Comparison of ENCODE assay signal across 9 cellular contexts in the genomic region with DNA sequence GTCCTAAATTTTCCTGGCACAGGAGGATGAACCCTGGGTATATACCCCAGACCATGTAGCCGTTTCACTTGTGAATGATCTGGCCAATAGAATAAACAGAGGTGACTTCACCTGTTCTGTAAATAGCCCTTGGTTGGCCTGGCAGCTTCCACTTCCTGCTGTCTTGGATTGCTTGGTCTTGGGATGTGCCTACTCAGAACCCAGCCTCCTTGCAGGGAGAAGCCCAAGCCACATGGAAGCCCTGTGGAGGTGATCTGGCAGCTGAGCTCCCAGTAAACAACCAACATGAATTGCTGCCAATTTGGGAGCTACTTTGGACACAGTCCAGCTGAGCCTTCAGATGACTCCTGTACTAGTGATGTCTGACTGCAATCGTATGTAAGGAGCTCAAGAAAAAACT. TPM values are rescaled to one million over a fixed set of nuclear protein-coding genes. Genes with fewer than 3 reads are reported as not detected.
DNase-seq lines count a peak whose midpoint lies in the region; ATAC-seq and TF ChIP-seq lines count a peak whose summit lies in the region.
"Had no signal": no experiment of that assay in that cellular context is flagged by ENCODE, and none has a peak within 500 bp of the region (broad histone marks: within the 10 kb centered on the region; RNA-seq: fewer than 3 reads in every experiment).

No MANE protein-coding gene starts in this region.

- H3K27ac ChIP-seq in C4-2B (peak overlapping the region; percentile 73), OCI-LY7 (ENCODE audit: low read depth, low read length, poor library complexity, severe bottlenecking) (no peak overlapping the region)

- H3K4me3 ChIP-seq in MG63 (no peak overlapping the region), OCI-LY7 (ENCODE audit: low read depth, low read length, poor library complexity, severe bottlenecking) (no peak overlapping the region)

- peaks cover 53% of the 10 kb centered on the region for H3K4me1 ChIP-seq in OCI-LY7 (ENCODE audit: insufficient read depth, low read length, poor library complexity, severe bottlenecking)

- H3K36me3 ChIP-seq in MG63 (no peaks in the 10 kb centered on the region), OCI-LY7 (ENCODE audit: insufficient read depth, low read length) (no peaks in the 10 kb centered on the region)

- no peaks in the 10 kb centered on the region for H3K79me2 ChIP-seq in OCI-LY7 (ENCODE audit: insufficient read depth, low read depth, low read length)

- peak; percentile 50 for DNase-seq in MG63
- no peak for DNase-seq in OCI-LY7 (ENCODE audit: low spot score)
- no peak for DNase-seq in NOMO-1 treated with dmso at 0.1 percent for 144 hours (lab: John Stamatoyannopoulos, UW; ENCODE audit: unreplicated experiment)
- no peak for DNase-seq in Ammon's horn (ENCODE audit: low spot score)
- no peak for DNase-seq in activated CD4-positive, alpha-beta T cell treated with anti-CD3 and anti-CD28 coated beads for 1 hour

- H3K9me3 ChIP-seq in MG63 (no peaks in the 10 kb centered on the region), OCI-LY7 (ENCODE audit: low read length) (no peaks in the 10 kb centered on the region)

- TF ChIP-seq CTCF in C4-2B (conservative IDR thresholded peaks at IDR 0.05) (no peak), OCI-LY7 (conservative IDR thresholded peaks at IDR 0.05; ENCODE audit: low read length) (no peak)

- ATAC-seq in esophagus mucosa: peak; percentile 42
- no peak for ATAC-seq in GM18909 (IDR thresholded peaks at IDR 0.05; ENCODE audit: poor library complexity, unreplicated experiment)
- ATAC-seq: activated T-helper 17 cell treated with anti-CD3 and anti-CD28 coated beads, Interleukin-2, amount 50 U/mL, for 72 hours had no signal

- H3K4me2 ChIP-seq in OCI-LY7 (ENCODE audit: low read length): 0 out of 2 replicates have a peak overlapping the region, but pooled peaks have one; percentile 4

- CTCF ChIA-PET in OCI-LY7 (lab: Charles Lee; ENCODE audit: unreplicated experiment): no interaction called here

- no peaks in the 10 kb centered on the region for H4K20me1 ChIP-seq in OCI-LY7 (ENCODE audit: insufficient read depth, low read length)

- H3K27me3 ChIP-seq in MG63: no peaks in the 10 kb centered on the region

- peak overlapping the region; percentile 66; the same call in 1 of the 2 replicates for H2AFZ ChIP-seq in OCI-LY7 (ENCODE audit: low read length)

- POLR2A ChIA-PET in OCI-LY7 (lab: Charles Lee): interaction anchor here (1.1 to 6.1 kb wide), 10 partner anchors 8 to 78 kb away, joined by 3 to 47 read pairs (median 6); no protein-coding TSS in a partner anchor

- no peaks in the 10 kb centered on the region for H3K9me2 ChIP-seq in OCI-LY7 (ENCODE audit: insufficient read depth, low read length)

- no TSS peak for BruUV-seq in OCI-LY7 (replicated peaks; lab: Mats Ljungman, UMichigan)

- intact Hi-C loops in OCI-LY7 (cut with micrococcal nuclease; ENCODE audit: unreplicated experiment): no loop called here

RNA-seq across cellular contexts. Expression of gene RAPGEF5, which starts 4.8 kb away (rescaled TPM):
- 0.30 and 1.2 TPM in 2 replicates for total RNA-seq in MG63 (2014; rRNA removed; shearing (Covaris generic); ENCODE audit: low replicate concordance)
- 114 and 136 TPM in 2 replicates for total RNA-seq in OCI-LY7 (2014; rRNA removed; shearing (Covaris generic))
- total RNA-seq in OCI-LY7 (2022): 115 and 120 TPM in 2 replicates
- 48.6 TPM for total RNA-seq in esophagus mucosa

Comparison
In these comparisons a context has a peak if more than half of its experiments do, and no peak if none do; other contexts are left out.
1. RNA of gene RAPGEF5, which starts 4.8 kb away (total RNA-seq): 114 to 136 TPM in OCI-LY7 and 48.6 TPM in esophagus mucosa (single experiment); 0.30 to 1.2 TPM in MG63; every median in the first group is over 10 times any median in the second.